In genomic region chr1:10378071-10378841, GRCh38 we compare ENCODE assay signal across 8 cellular contexts.
DNase-seq lines count a peak whose midpoint lies in the region; ATAC-seq lines count a peak whose summit lies in the region.

No MANE protein-coding gene starts in this region.

- peak; percentile 91 for DNase-seq in GF-D8 (lab: John Stamatoyannopoulos, UW)
- DNase-seq in SIG-M5 treated with dmso at 0.1 percent for 504 hours (lab: John Stamatoyannopoulos, UW; ENCODE audit: unreplicated experiment): peak; percentile 90
- peak; percentile 53 for DNase-seq in fibroblast of the conjunctiva (ENCODE audit: low read depth)
- peak; percentile 53 for DNase-seq in pons (ENCODE audit: low spot score)
- DNase-seq in activated CD8-positive, alpha-beta memory T cell treated with anti-CD3 and anti-CD28 coated beads for 24 hours: no peak

- ATAC-seq in HG03280 (IDR thresholded peaks at IDR 0.05; ENCODE audit: unreplicated experiment) (no peak), HG02642 (IDR thresholded peaks at IDR 0.05; ENCODE audit: poor library complexity, unreplicated experiment) (no peak), HG02610 (IDR thresholded peaks at IDR 0.05; ENCODE audit: unreplicated experiment) (no peak)
